Comparison of ENCODE assay signal across 1 cellular context in genomic region chr2:190334479-190335224, GRCh38.
TF ChIP-seq lines count a peak whose summit lies in the region.

No MANE protein-coding gene starts in this region.

TF ChIP-seq in HepG2, 621 proteins besides CTCF, POLR2A, EP300 and RAD21 (continued from another document and continues in another):
- TF ChIP-seq YEATS4 (CRISPR knock-in tag; IDR thresholded peaks at IDR 0.05; ENCODE audit: borderline replicate concordance) = peak; percentile 30; the same call in 1 of the 2 replicates
- 0 out of 2 replicates have a peak, but pooled peaks have one; percentile 5 for TF ChIP-seq ZNF629 (CRISPR knock-in tag; conservative IDR thresholded peaks at IDR 0.05)
- peak; percentile 92 for TF ChIP-seq SOX5 (CRISPR knock-in tag; IDR thresholded peaks at IDR 0.05; ENCODE audit: borderline replicate concordance)
- peak; percentile 88 for TF ChIP-seq ZBTB26 (CRISPR knock-in tag; IDR thresholded peaks at IDR 0.05; ENCODE audit: borderline replicate concordance)
- no peak for TF ChIP-seq RBM22 (optimal IDR thresholded peaks at IDR 0.05; ENCODE audit: low read length)
- peak; percentile 98 for TF ChIP-seq HOMEZ (CRISPR knock-in tag; IDR thresholded peaks at IDR 0.05; ENCODE audit: low read depth)
- no peak for TF ChIP-seq ZBTB21 (CRISPR knock-in tag; IDR thresholded peaks at IDR 0.05)
- TF ChIP-seq SP140L (CRISPR knock-in tag; IDR thresholded peaks at IDR 0.05; ENCODE audit: borderline replicate concordance) = 0 out of 2 replicates have a peak, but pooled peaks have one; percentile 21
- no peak for TF ChIP-seq ZNF672 (CRISPR knock-in tag; IDR thresholded peaks at IDR 0.05)
- TF ChIP-seq ZBTB10 (CRISPR knock-in tag; IDR thresholded peaks at IDR 0.05; ENCODE audit: borderline replicate concordance) = no peak
- TF ChIP-seq, protein P1, sequence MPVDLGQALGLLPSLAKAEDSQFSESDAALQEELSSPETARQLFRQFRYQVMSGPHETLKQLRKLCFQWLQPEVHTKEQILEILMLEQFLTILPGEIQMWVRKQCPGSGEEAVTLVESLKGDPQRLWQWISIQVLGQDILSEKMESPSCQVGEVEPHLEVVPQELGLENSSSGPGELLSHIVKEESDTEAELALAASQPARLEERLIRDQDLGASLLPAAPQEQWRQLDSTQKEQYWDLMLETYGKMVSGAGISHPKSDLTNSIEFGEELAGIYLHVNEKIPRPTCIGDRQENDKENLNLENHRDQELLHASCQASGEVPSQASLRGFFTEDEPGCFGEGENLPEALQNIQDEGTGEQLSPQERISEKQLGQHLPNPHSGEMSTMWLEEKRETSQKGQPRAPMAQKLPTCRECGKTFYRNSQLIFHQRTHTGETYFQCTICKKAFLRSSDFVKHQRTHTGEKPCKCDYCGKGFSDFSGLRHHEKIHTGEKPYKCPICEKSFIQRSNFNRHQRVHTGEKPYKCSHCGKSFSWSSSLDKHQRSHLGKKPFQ (CRISPR knock-in tag; IDR thresholded peaks at IDR 0.05; ENCODE audit: insufficient replicate concordance) = no peak
- no peak for TF ChIP-seq TRIM24 (CRISPR knock-in tag; IDR thresholded peaks at IDR 0.05)
- peak; percentile 88; the same call in 1 of the 2 replicates for TF ChIP-seq MEIS2 (CRISPR knock-in tag; IDR thresholded peaks at IDR 0.05)
- no peak for TF ChIP-seq ZNF382 (CRISPR knock-in tag; IDR thresholded peaks at IDR 0.05; ENCODE audit: borderline replicate concordance)
- TF ChIP-seq ATRX (CRISPR knock-in tag; IDR thresholded peaks at IDR 0.05; ENCODE audit: borderline replicate concordance) = no peak
- 0 out of 2 replicates have a peak, but pooled peaks have one; percentile 26 for TF ChIP-seq ZNF639 (CRISPR knock-in tag; conservative IDR thresholded peaks at IDR 0.05)
- no peak for TF ChIP-seq SP4 (CRISPR knock-in tag; IDR thresholded peaks at IDR 0.05)
- TF ChIP-seq ZNF879 (CRISPR knock-in tag; IDR thresholded peaks at IDR 0.05) = no peak
- no peak for TF ChIP-seq RARG (CRISPR knock-in tag; IDR thresholded peaks at IDR 0.05; ENCODE audit: low read depth)
- no peak for TF ChIP-seq ZNF616 (CRISPR knock-in tag; IDR thresholded peaks at IDR 0.05; ENCODE audit: low read depth)
- TF ChIP-seq HNF1A (IDR thresholded peaks at IDR 0.05; ENCODE audit: low read depth) = peak; percentile 51; the same call in 1 of the 2 replicates
- TF ChIP-seq HNF1A (CRISPR knock-in tag; IDR thresholded peaks at IDR 0.05; ENCODE audit: borderline replicate concordance) = no peak
- no peak for TF ChIP-seq ZBTB42 (CRISPR knock-in tag; IDR thresholded peaks at IDR 0.05)
- TF ChIP-seq ZNF850 (CRISPR knock-in tag; conservative IDR thresholded peaks at IDR 0.05) = no peak
- no peak for TF ChIP-seq ATF7 (IDR thresholded peaks at IDR 0.05)
- no peak for TF ChIP-seq ATF7 (CRISPR knock-in tag; IDR thresholded peaks at IDR 0.05)
- peak; percentile 94 for TF ChIP-seq ATF3 (CRISPR knock-in tag; IDR thresholded peaks at IDR 0.05)
- no peak for TF ChIP-seq ZNF567 (CRISPR knock-in tag; IDR thresholded peaks at IDR 0.05; ENCODE audit: borderline replicate concordance)
- TF ChIP-seq, protein P2, sequence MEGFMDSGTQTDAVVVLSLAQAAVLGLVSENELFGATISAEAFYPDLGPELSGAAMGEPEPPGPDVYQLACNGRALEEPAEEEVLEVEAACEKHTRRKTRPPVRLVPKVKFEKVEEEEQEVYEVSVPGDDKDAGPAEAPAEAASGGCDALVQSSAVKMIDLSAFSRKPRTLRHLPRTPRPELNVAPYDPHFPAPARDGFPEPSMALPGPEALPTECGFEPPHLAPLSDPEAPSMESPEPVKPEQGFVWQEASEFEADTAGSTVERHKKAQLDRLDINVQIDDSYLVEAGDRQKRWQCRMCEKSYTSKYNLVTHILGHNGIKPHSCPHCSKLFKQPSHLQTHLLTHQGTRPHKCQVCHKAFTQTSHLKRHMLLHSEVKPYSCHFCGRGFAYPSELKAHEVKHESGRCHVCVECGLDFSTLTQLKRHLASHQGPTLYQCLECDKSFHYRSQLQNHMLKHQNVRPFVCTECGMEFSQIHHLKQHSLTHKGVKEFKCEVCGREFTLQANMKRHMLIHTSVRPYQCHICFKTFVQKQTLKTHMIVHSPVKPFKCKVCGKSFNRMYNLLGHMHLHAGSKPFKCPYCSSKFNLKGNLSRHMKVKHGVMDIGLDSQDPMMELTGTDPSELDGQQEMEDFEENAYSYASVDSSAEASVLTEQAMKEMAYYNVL (CRISPR knock-in tag; IDR thresholded peaks at IDR 0.05; ENCODE audit: borderline replicate concordance) = peak; percentile 34; the same call in 1 of the 2 replicates
- no peak for TF ChIP-seq ZNF564 (CRISPR knock-in tag; IDR thresholded peaks at IDR 0.05)
- TF ChIP-seq ZNF777 (CRISPR knock-in tag; IDR thresholded peaks at IDR 0.05) = no peak
- TF ChIP-seq BCL6 (CRISPR knock-in tag; IDR thresholded peaks at IDR 0.05) = peak; percentile 93
- TF ChIP-seq ZMYM4 (CRISPR knock-in tag; IDR thresholded peaks at IDR 0.05) = peak; percentile 74
- no peak for TF ChIP-seq NFAT5 (CRISPR knock-in tag; IDR thresholded peaks at IDR 0.05)
- TF ChIP-seq KDM4B (CRISPR knock-in tag; IDR thresholded peaks at IDR 0.05) = no peak
- no peak for TF ChIP-seq FOXM1 (CRISPR knock-in tag; IDR thresholded peaks at IDR 0.05)
- TF ChIP-seq, protein P3, sequence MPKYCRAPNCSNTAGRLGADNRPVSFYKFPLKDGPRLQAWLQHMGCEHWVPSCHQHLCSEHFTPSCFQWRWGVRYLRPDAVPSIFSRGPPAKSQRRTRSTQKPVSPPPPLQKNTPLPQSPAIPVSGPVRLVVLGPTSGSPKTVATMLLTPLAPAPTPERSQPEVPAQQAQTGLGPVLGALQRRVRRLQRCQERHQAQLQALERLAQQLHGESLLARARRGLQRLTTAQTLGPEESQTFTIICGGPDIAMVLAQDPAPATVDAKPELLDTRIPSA (CRISPR knock-in tag; IDR thresholded peaks at IDR 0.05; ENCODE audit: borderline replicate concordance) = no peak
- peak; percentile 82 for TF ChIP-seq RARA (CRISPR knock-in tag; IDR thresholded peaks at IDR 0.05)
- no peak for TF ChIP-seq SRF (IDR thresholded peaks at IDR 0.05; ENCODE audit: low read depth, low read length)
- no peak for TF ChIP-seq MTF2 (CRISPR knock-in tag; IDR thresholded peaks at IDR 0.05; ENCODE audit: borderline replicate concordance)
